30 cellular contexts compared by ENCODE assay signal in genomic region chr17:3826191-3826590, GRCh38.
DNase-seq lines count a peak whose midpoint lies in the region; ATAC-seq lines count a peak whose summit lies in the region.
"Had no signal": no experiment of that assay in that cellular context is flagged by ENCODE, and none has a peak within 500 bp of the region (broad histone marks: within the 10 kb centered on the region; RNA-seq: fewer than 3 reads in every experiment).

No MANE protein-coding gene starts in this region.

- no peaks in the 10 kb centered on the region for H3K27me3 ChIP-seq in BLaER1
- H3K27me3 ChIP-seq: body of pancreas, foreskin keratinocyte, neutrophil, spleen, stomach had no signal

- H3K36me3 ChIP-seq in BLaER1, result peaks cover 99% of the 10 kb centered on the region

- H4K20me1 ChIP-seq in BLaER1, result peaks cover 10% of the 10 kb centered on the region; the same call in 1 of the 2 replicates

- H3K4me1 ChIP-seq in BLaER1, result peaks cover 32% of the 10 kb centered on the region
- H3K4me1 ChIP-seq: body of pancreas, foreskin keratinocyte had no signal

- 0 out of 2 replicates have a peak overlapping the region, but pooled peaks have one; percentile 1 for H3K27ac ChIP-seq in BLaER1
- H3K27ac ChIP-seq: body of pancreas, foreskin keratinocyte, neutrophil, PC-9, spleen had no signal

- no peaks in the 10 kb centered on the region for H3K9me3 ChIP-seq in BLaER1
- H3K9me3 ChIP-seq: body of pancreas, neutrophil, spleen, stomach had no signal

- H3K4me2 ChIP-seq in BLaER1, result no peak overlapping the region
- H3K4me2 ChIP-seq: GM23338, PC-9 had no signal

- H3K4me3 ChIP-seq in BLaER1, result no peak overlapping the region
- H3K4me3 ChIP-seq: body of pancreas, GM23338, PC-9, spleen, stomach had no signal

- ATAC-seq in GM18520 (IDR thresholded peaks at IDR 0.05; ENCODE audit: unreplicated experiment) (no peak), GM19452 (IDR thresholded peaks at IDR 0.05; ENCODE audit: unreplicated experiment) (no peak), GM19023 (IDR thresholded peaks at IDR 0.05; ENCODE audit: unreplicated experiment) (no peak)
- ATAC-seq: activated CD4-positive, alpha-beta T cell treated with anti-CD3 and anti-CD28 coated beads for 36 hours; activated naive CD8-positive, alpha-beta T cell treated with anti-CD3 and anti-CD28 coated beads, Interleukin-2, amount 50 U/mL, for 24 hours; body of pancreas; esophagus mucosa; foreskin keratinocyte; GM23338; right cardiac atrium had no signal

- DNase-seq in ELR (ENCODE audit: low read depth) (peak; percentile 66), RKO (ENCODE audit: low spot score) (peak; percentile 49), kidney tubule cell (ENCODE audit: low spot score) (peak; percentile 46)
- DNase-seq: activated CD4-positive, alpha-beta T cell treated with anti-CD3 and anti-CD28 coated beads for 36 hours; activated CD8-positive, alpha-beta memory T cell treated with anti-CD3 and anti-CD28 coated beads for 24 hours; activated gamma-delta T cell treated with Interleukin-2 at 50 U/mL for 16 hours; activated naive CD8-positive, alpha-beta T cell treated with anti-CD3 and anti-CD28 coated beads, Interleukin-2, amount 50 U/mL, for 24 hours; body of pancreas; foreskin keratinocyte; islet precursor cell; midbrain; naive B cell; NCI-H1105; NCI-H187; NCI-H2171 treated with DMSO at 0.1 percent for 48 hours; NCI-H510A treated with DMSO at 0.1 percent for 48 hours; NK-92 treated with Interleukin-12 subunit alpha and Interleukin-12 subunit beta, amount 100 ng/mL, for 24 hours; PC-9; right cardiac atrium; SHP77; spleen; stimulated activated CD4-positive, alpha-beta T cell treated with anti-CD3 and anti-CD28 coated beads, Interleukin-2, amount 100 ng/mL, for 24 hours; stomach had no signal

- H3K9ac ChIP-seq in BLaER1, result no peak overlapping the region
